Comparison of ENCODE assay signal across 15 cellular contexts in the genomic region with DNA sequence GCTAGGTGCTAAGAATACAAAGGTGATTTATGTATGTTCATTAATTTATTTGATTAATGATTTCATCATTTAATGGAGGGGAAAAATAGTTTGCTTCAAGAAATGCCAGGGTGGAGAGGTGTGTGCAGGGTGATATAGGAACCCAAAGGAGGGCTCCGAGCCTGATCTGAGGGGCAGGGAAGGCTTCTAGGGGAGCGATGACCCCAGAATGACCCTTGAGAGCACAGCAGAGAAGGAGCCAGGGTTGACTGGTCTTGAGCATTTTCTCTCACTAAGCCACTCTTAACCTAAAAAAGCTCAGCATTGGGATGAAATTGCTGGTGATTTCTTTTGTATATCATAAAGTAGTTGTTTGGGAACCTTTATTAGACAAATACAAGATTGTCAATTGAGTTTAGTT. TPM values are rescaled to one million over a fixed set of nuclear protein-coding genes. Genes with fewer than 3 reads are reported as not detected.
DNase-seq lines count a peak whose midpoint lies in the region; ATAC-seq and TF ChIP-seq lines count a peak whose summit lies in the region.
"Had no signal": no experiment of that assay in that cellular context is flagged by ENCODE, and none has a peak within 500 bp of the region (broad histone marks: within the 10 kb centered on the region; RNA-seq: fewer than 3 reads in every experiment).

No MANE protein-coding gene starts in this region.

- TF ChIP-seq POLR2A in esophagus muscularis mucosa (IDR thresholded peaks at IDR 0.05; ENCODE audit: low read depth) (no peak), thyroid gland (IDR thresholded peaks at IDR 0.05) (no peak)

- TF ChIP-seq CTCF in MM.1S (IDR thresholded peaks at IDR 0.05; ENCODE audit: low read length) (no peak), esophagus muscularis mucosa (IDR thresholded peaks at IDR 0.05) (no peak), nephron (IDR thresholded peaks at IDR 0.05; ENCODE audit: unreplicated experiment in 3 of 3) (no peak), thyroid gland (IDR thresholded peaks at IDR 0.05) (no peak), osteocyte (IDR thresholded peaks at IDR 0.05) (no peak)

- peak overlapping the region; percentile 58; the same call in 1 of the 2 replicates for H3K27ac ChIP-seq in MM.1S (ENCODE audit: low read length)
- H3K27ac ChIP-seq in esophagus muscularis mucosa (replicated peaks in 1 of 4) = peak overlapping the region; percentile 69 to 79 (median 76)
- peak overlapping the region in 1 of 3 donors; percentile 43 for H3K27ac ChIP-seq in thyroid gland
- H3K27ac ChIP-seq: RWPE1 had no signal

- peak overlapping the region in 1 of 3 experiments; percentile 29 for H3K4me3 Mint-ChIP-seq in nephron
- H3K4me3 Mint-ChIP-seq in osteocyte (ENCODE audit: unreplicated experiment) = no peak overlapping the region
- H3K4me3 Mint-ChIP-seq: H9 had no signal

- no peak for DNase-seq in MM.1S
- no peak for DNase-seq in esophagus muscularis mucosa (ENCODE audit: extremely low spot score)
- DNase-seq in thyroid gland = peak; percentile 32 to 45
- no peak for DNase-seq in stimulated activated naive CD8-positive, alpha-beta T cell treated with anti-CD3 and anti-CD28 coated beads, Interleukin-15, Interleukin-2, amounts not matched to agents 100 U/mL and 50 U/mL, for 24 hours
- DNase-seq in osteocyte (ENCODE audit: extremely low spot score, unreplicated experiment) = no peak
- DNase-seq: DMS 273 treated with DMSO at 0.1 percent for 48 hours, H9, NCI-H1417 treated with DMSO at 0.1 percent for 48 hours, NCI-H2081, NCI-H2227 treated with DMSO at 0.1 percent for 48 hours, NCI-H524 treated with DMSO at 0.1 percent for 48 hours, OCI-M1 had no signal

- 80% methylated on average over 2 of the region's 2 CpGs for WGBS in esophagus muscularis mucosa
- WGBS in thyroid gland, 2 donors = 37 to 46% methylated on average over 2 of the region's 2 CpGs

- H3K36me3 Mint-ChIP-seq in nephron (ENCODE audit: low read depth) (peaks cover 59% of the 10 kb centered on the region), osteocyte (ENCODE audit: unreplicated experiment) (peaks cover 35% of the 10 kb centered on the region)

- no peak overlapping the region for H2AFZ ChIP-seq in MM.1S (ENCODE audit: low read length)

- H3K4me3 ChIP-seq in MM.1S (ENCODE audit: low read length) (no peak overlapping the region), esophagus muscularis mucosa (no peak overlapping the region), thyroid gland (replicated peaks in 1 of 3) (no peak overlapping the region)

- intact Hi-C loops in esophagus muscularis mucosa (cut with DNase I) = no loop called here
- intact Hi-C loops in thyroid gland (cut with DNase I) = no loop called here

- H3K36me3 ChIP-seq in MM.1S (replicated peaks; ENCODE audit: insufficient read depth, low read length) = no peaks in the 10 kb centered on the region
- H3K36me3 ChIP-seq in esophagus muscularis mucosa = peaks cover 0 to 18% (median 5%) of the 10 kb centered on the region in 4 donors
- H3K36me3 ChIP-seq in thyroid gland = peaks cover 0 to 4% of the 10 kb centered on the region in 2 donors

- H3K9me3 ChIP-seq in MM.1S (replicated peaks; ENCODE audit: insufficient read depth, low read length) = no peaks in the 10 kb centered on the region
- no peaks in the 10 kb centered on the region for H3K9me3 ChIP-seq in esophagus muscularis mucosa
- no peaks in the 10 kb centered on the region for H3K9me3 ChIP-seq in thyroid gland

- ATAC-seq in GM19455 (IDR thresholded peaks at IDR 0.05; ENCODE audit: unreplicated experiment) = no peak
- no peak for ATAC-seq in stimulated activated naive CD8-positive, alpha-beta T cell treated with anti-CD3 and anti-CD28 coated beads, Interleukin-15, Interleukin-2, amounts not matched to agents 100 U/mL and 50 U/mL, for 24 hours

- H3K9me3 Mint-ChIP-seq in nephron = peaks cover 8% of the 10 kb centered on the region
- H3K9me3 Mint-ChIP-seq in osteocyte (ENCODE audit: unreplicated experiment) = peaks cover 3% of the 10 kb centered on the region

- peaks cover 36% of the 10 kb centered on the region for H3K4me1 Mint-ChIP-seq in nephron
- H3K4me1 Mint-ChIP-seq in osteocyte (ENCODE audit: unreplicated experiment) = peaks cover 8% of the 10 kb centered on the region
- H3K4me1 Mint-ChIP-seq: H9 had no signal

- TF ChIP-seq EP300 in esophagus muscularis mucosa (IDR thresholded peaks at IDR 0.05) = no peak

- H3K27ac Mint-ChIP-seq in nephron = peak overlapping the region; percentile 30 to 92 (median 77)
- H3K27ac Mint-ChIP-seq in osteocyte (ENCODE audit: unreplicated experiment) = no peak overlapping the region

- H3K27me3 Mint-ChIP-seq in nephron (ENCODE audit: low read depth) = no peaks in the 10 kb centered on the region
- no peaks in the 10 kb centered on the region for H3K27me3 Mint-ChIP-seq in osteocyte (ENCODE audit: unreplicated experiment)

- H3K79me2 ChIP-seq in MM.1S (ENCODE audit: low read length) = peaks cover 50% of the 10 kb centered on the region

- no peaks in the 10 kb centered on the region for H4K20me1 ChIP-seq in MM.1S (ENCODE audit: insufficient read depth, low read length)

- H3K9me2 ChIP-seq in MM.1S (replicated peaks; ENCODE audit: insufficient read depth, low read length) = no peaks in the 10 kb centered on the region

- H3K27me3 ChIP-seq in MM.1S (replicated peaks; ENCODE audit: insufficient read depth, low read length) (no peaks in the 10 kb centered on the region), esophagus muscularis mucosa (no peaks in the 10 kb centered on the region), thyroid gland (no peaks in the 10 kb centered on the region)

- H3K4me1 ChIP-seq in MM.1S (ENCODE audit: low read length) (peaks cover 20% of the 10 kb centered on the region), esophagus muscularis mucosa (peaks cover 68 to 94% (median 92%) of the 10 kb centered on the region in 4 donors), thyroid gland (peaks cover 27 to 33% of the 10 kb centered on the region in 2 donors)

- peak overlapping the region; percentile 60; the same call in 1 of the 2 replicates for H3K4me2 ChIP-seq in MM.1S (ENCODE audit: low read depth, low read length)

- no peaks in the 10 kb centered on the region for H3F3A ChIP-seq in MM.1S (ENCODE audit: insufficient read depth, low read length)

- no peak overlapping the region for H3K9ac ChIP-seq in MM.1S (ENCODE audit: low read length)

RNA-seq across cellular contexts. Expression of gene HIPK3, which starts 35.1 kb away (rescaled TPM):
- total RNA-seq in esophagus muscularis mucosa = 100 to 1,000 TPM; 244 to 362 (median 344) TPM
- total RNA-seq in thyroid gland = 100 to 1,000 TPM; 156 to 377 (median 216) TPM
- total RNA-seq in osteocyte = 78.8 and 80.7 TPM in 2 replicates

Comparison
In these comparisons a context has a peak if more than half of its experiments do, and no peak if none do; other contexts are left out.
1. DNase-seq: peak in thyroid gland (2 of 2); none in MM.1S (single experiment), esophagus muscularis mucosa (single experiment), stimulated activated naive CD8-positive, alpha-beta T cell treated with anti-CD3 and anti-CD28 coated beads, Interleukin-15, Interleukin-2, amounts not matched to agents 100 U/mL and 50 U/mL, for 24 hours (single experiment) and osteocyte (single experiment).